ENCODE assay signal across 22 cellular contexts in the genomic region with DNA sequence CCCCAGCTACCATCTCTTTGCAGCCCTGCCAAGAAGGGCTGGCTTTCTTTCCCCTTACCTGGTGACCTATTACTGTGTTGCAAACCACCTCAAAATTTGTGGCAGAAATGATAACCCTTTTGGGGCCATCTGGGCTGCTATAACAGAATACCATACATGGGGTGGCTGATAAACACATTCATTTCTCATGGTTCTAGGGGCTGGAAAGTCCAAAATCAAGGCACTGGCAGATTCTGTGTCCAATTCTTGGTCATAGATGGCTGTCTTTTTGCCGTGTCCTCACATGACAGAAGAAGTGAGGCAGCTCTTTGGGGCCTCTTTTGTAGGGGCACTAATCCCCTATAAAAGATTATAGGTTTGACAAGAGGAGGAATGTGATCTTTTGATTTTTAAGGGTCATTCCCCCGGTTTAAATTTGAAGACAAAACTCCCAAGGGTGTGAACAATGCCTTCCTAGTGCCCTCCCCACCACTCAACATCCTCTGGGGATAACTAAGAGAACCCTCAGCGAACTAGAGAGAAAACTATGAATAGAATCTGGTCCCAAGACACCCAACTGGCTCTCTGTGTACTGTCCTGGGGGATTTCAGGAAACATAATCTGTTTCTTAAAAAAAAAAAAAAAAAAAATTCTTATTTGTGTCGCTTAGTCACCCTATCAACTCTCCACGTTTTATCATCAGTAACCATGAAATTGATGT. TPM values are rescaled to one million over a fixed set of nuclear protein-coding genes. Genes with fewer than 3 reads are reported as not detected.
"Had no signal": no experiment of that assay in that cellular context is flagged by ENCODE, and none has a peak within 500 bp of the region (broad histone marks: within the 10 kb centered on the region; RNA-seq: fewer than 3 reads in every experiment).

No MANE protein-coding gene starts in this region.

- H3K4me3 ChIP-seq: ascending aorta, colonic mucosa, dorsolateral prefrontal cortex, esophagus muscularis mucosa, gastrocnemius medialis, prostate gland, thyroid gland, upper lobe of right lung had no signal

- H3K27ac ChIP-seq: ascending aorta, colonic mucosa, dorsolateral prefrontal cortex, esophagus muscularis mucosa, gastrocnemius medialis, prostate gland, thyroid gland, upper lobe of right lung had no signal

- DNase-seq: activated gamma-delta T cell treated with Interleukin-2 at 50 U/mL for 16 hours; activated T-cell treated with anti-CD3 and anti-CD28 coated beads, Interleukin-2, amount 50 U/mL, for 1 hour; colonic mucosa; dorsolateral prefrontal cortex; effector memory CD8-positive, alpha-beta T cell; gastrocnemius medialis; hippocampal formation; left ventricle myocardium superior; naive thymus-derived CD8-positive, alpha-beta T cell; substantia nigra; T-helper 9 cell; thyroid gland; upper lobe of right lung had no signal

- H3K9me3 ChIP-seq: ascending aorta, colonic mucosa, esophagus muscularis mucosa, gastrocnemius medialis, prostate gland, thyroid gland, upper lobe of right lung had no signal

- H3K27me3 ChIP-seq: ascending aorta, colonic mucosa, dorsolateral prefrontal cortex, thyroid gland, upper lobe of right lung had no signal

- H3K36me3 ChIP-seq: ascending aorta, colonic mucosa, gastrocnemius medialis, prostate gland, thyroid gland, upper lobe of right lung had no signal

- FAIRE-seq: endothelial cell of umbilical vein had no signal

- ATAC-seq: effector memory CD8-positive, alpha-beta T cell; gastrocnemius medialis; left ventricle myocardium superior; naive thymus-derived CD8-positive, alpha-beta T cell; upper lobe of right lung had no signal

RNA-seq across cellular contexts. Expression of a gene that starts 29.5 kb away (rescaled TPM):
- total RNA-seq: activated naive CD4-positive, alpha-beta T cell treated with anti-CD3 and anti-CD28 coated beads, Interleukin-2, amount 50 U/mL, for 72 hours; ascending aorta; colonic mucosa; endothelial cell of umbilical vein; esophagus muscularis mucosa; gastrocnemius medialis; left ventricle myocardium superior; mammary epithelial cell; mesothelial cell of epicardium; naive thymus-derived CD8-positive, alpha-beta T cell; osteocyte; prostate gland; thyroid gland; upper lobe of right lung had no signal
- polyA plus RNA-seq: adipose tissue; endothelial cell of umbilical vein; mammary epithelial cell; naive thymus-derived CD8-positive, alpha-beta T cell had no signal
